ENCODE assay signal across 22 cellular contexts in genomic region chr7:143422033-143422432, GRCh38. TPM values are rescaled to one million over a fixed set of nuclear protein-coding genes. Genes with fewer than 3 reads are reported as not detected.
DNase-seq lines count a peak whose midpoint lies in the region; ATAC-seq, FAIRE-seq and TF ChIP-seq lines count a peak whose summit lies in the region.
"Had no signal": no experiment of that assay in that cellular context is flagged by ENCODE, and none has a peak within 500 bp of the region (broad histone marks: within the 10 kb centered on the region; RNA-seq: fewer than 3 reads in every experiment).

No MANE protein-coding gene starts in this region.

- H3K4me3 ChIP-seq in A549 (no peak overlapping the region), Panc1 (ENCODE audit: low read depth in 2 of 2, low read length in 2 of 2) (no peak overlapping the region), osteoblast (ENCODE audit: insufficient read depth, low read length) (no peak overlapping the region)
- H3K4me3 ChIP-seq: GM23338, K562 had no signal

- H3K79me2 ChIP-seq in osteoblast (ENCODE audit: insufficient read depth, low read length) = no peaks in the 10 kb centered on the region

- CTCF ChIA-PET in A549 (lab: Yijun Ruan, JAX) = interaction anchor here (0.5 to 1.4 kb wide), 7 partner anchors 12 to 835 kb away, joined by 3 to 4 read pairs (median 3); no protein-coding TSS in a partner anchor
- CTCF ChIA-PET in Panc1 (lab: Charles Lee) = no interaction called here

- H3K27me3 Mint-ChIP-seq in CD14-positive monocyte (ENCODE audit: low read depth in 3 of 3) = peaks cover 0 to 3% (median 0%) of the 10 kb centered on the region in 3 donors

- H3K27me3 ChIP-seq in Panc1 (ENCODE audit: control insufficient read depth, insufficient read depth, low read length) (no peaks in the 10 kb centered on the region), osteoblast (ENCODE audit: insufficient read depth, low read length) (no peaks in the 10 kb centered on the region)

- DNase-seq in A549 (ENCODE audit: low read depth in 1 of 2, low spot score in 1 of 2) (no peak), Panc1 (ENCODE audit: low read depth, low spot score) (no peak), osteoblast (ENCODE audit: insufficient read length, low spot score, missing footprints) (peak; percentile 56), DMS114 treated with DMSO at 0.1 percent for 48 hours (lab: John Stamatoyannopoulos, UW; ENCODE audit: unreplicated experiment) (no peak), CD14-positive monocyte (ENCODE audit: low spot score) (no peak)
- DNase-seq: 8988T; Calu3; CD8-positive, alpha-beta T cell; DMS 273 treated with DMSO at 0.1 percent for 48 hours; HCEC 1CT; HFFc6; IMR-90 had no signal

- H4K20me1 ChIP-seq in osteoblast (ENCODE audit: insufficient read depth, low read length) = no peaks in the 10 kb centered on the region

- in situ Hi-C loops in Panc1 (cut with HindIII; ENCODE audit: low pct_unique_long_range_greater_than_20kb, low sequenced_read_pairs) = no loop called here

- H3K4me2 ChIP-seq in A549 = no peak overlapping the region
- H3K4me2 ChIP-seq in osteoblast (ENCODE audit: insufficient read depth, low read length) = no peak overlapping the region
- H3K4me2 ChIP-seq: GM23338 had no signal

- POLR2A ChIA-PET in A549 (lab: Yijun Ruan, JAX) = no interaction called here
- POLR2A ChIA-PET in Panc1 (lab: Charles Lee) = no interaction called here

- no peak for FAIRE-seq in A549 (lab: Jason Lieb, UNC)
- FAIRE-seq: G401.6, GM12891, H54, K562 had no signal

- no peak overlapping the region for H3K27ac ChIP-seq in A549
- no peak overlapping the region for H3K27ac ChIP-seq in Panc1 (ENCODE audit: low read length)
- H3K27ac ChIP-seq in VCaP = peak overlapping the region; percentile 84
- no peak overlapping the region for H3K27ac ChIP-seq in osteoblast (ENCODE audit: low read depth, low read length)
- H3K27ac ChIP-seq: HL-60 had no signal

- H3K9me3 Mint-ChIP-seq in CD14-positive monocyte = peaks cover 8 to 21% (median 14%) of the 10 kb centered on the region in 7 donors
- H3K9me3 Mint-ChIP-seq: CD8-positive, alpha-beta T cell; HFFc6 had no signal

- TF ChIP-seq POLR2A in A549 (IDR thresholded peaks at IDR 0.05; ENCODE audit: low read length) = no peak

- H3K36me3 ChIP-seq in Panc1 (ENCODE audit: control insufficient read depth, insufficient read depth, low read length) (no peaks in the 10 kb centered on the region), osteoblast (ENCODE audit: insufficient read depth, low read length) (no peaks in the 10 kb centered on the region)

- no peak overlapping the region for H2AFZ ChIP-seq in osteoblast (ENCODE audit: low read length)
- H2AFZ ChIP-seq: GM23338 had no signal

- no peak for TF ChIP-seq EP300 in A549 (IDR thresholded peaks at IDR 0.05)

- H3K36me3 Mint-ChIP-seq in CD14-positive monocyte = peaks cover 53% of the 10 kb centered on the region in 2 donors

- no peak overlapping the region for H3K4me3 Mint-ChIP-seq in CD14-positive monocyte
- H3K4me3 Mint-ChIP-seq: CD8-positive, alpha-beta T cell; GM23338; HFFc6 had no signal

- H3K9me3 ChIP-seq in A549 (0 out of 3 replicates have a peak, but pooled peaks cover 3% of the 10 kb centered on the region), Panc1 (ENCODE audit: control insufficient read depth, insufficient read depth, low read depth, low read length) (no peaks in the 10 kb centered on the region), osteoblast (ENCODE audit: low read depth, low read length) (no peaks in the 10 kb centered on the region)

- peaks cover 17% of the 10 kb centered on the region for H3K4me1 Mint-ChIP-seq in CD14-positive monocyte

- no peaks in the 10 kb centered on the region; the same call in 2 of the 3 replicates for H3K4me1 ChIP-seq in A549
- H3K4me1 ChIP-seq in Panc1 (ENCODE audit: control insufficient read depth, insufficient read depth, low read length) = no peaks in the 10 kb centered on the region
- no peaks in the 10 kb centered on the region for H3K4me1 ChIP-seq in osteoblast (ENCODE audit: insufficient read depth, low read length)

- H3K27ac Mint-ChIP-seq in CD14-positive monocyte = no peak overlapping the region
- H3K27ac Mint-ChIP-seq: CD8-positive, alpha-beta T cell; GM23338; HFFc6 had no signal

- WGBS in A549 (ENCODE audit: missing lambda C conversion rate) = 47% methylated on average over 3 of the region's 3 CpGs

- intact Hi-C loops in Panc1 (cut with micrococcal nuclease; ENCODE audit: unreplicated experiment) (no loop called here), CD14-positive monocyte (cut with micrococcal nuclease) (no loop called here)

- BruUV-seq in Panc1 (replicated peaks; lab: Mats Ljungman, UMichigan) = no TSS peak

- TF ChIP-seq CTCF in A549 (IDR thresholded peaks at IDR 0.05) = no peak
- no peak for TF ChIP-seq CTCF in Panc1 (IDR thresholded peaks at IDR 0.05)
- TF ChIP-seq CTCF in VCaP (conservative IDR thresholded peaks at IDR 0.05) = no peak
- TF ChIP-seq CTCF in osteoblast (IDR thresholded peaks at IDR 0.05; ENCODE audit: extremely low read depth, low read depth, low read length) = no peak
- no peak for TF ChIP-seq CTCF in CD14-positive monocyte (IDR thresholded peaks at IDR 0.05)

- no peak for TF ChIP-seq RAD21 in A549 (conservative IDR thresholded peaks at IDR 0.05 in 1 of 2, IDR thresholded peaks at IDR 0.05 in 1 of 2)

- ATAC-seq in A549 (peak; percentile 31 to 48; a peak in 2 of 6 replicates), Panc1 (peak; percentile 56; the same call in 1 of the 2 replicates), GM19035 (IDR thresholded peaks at IDR 0.05; ENCODE audit: unreplicated experiment) (no peak)
- ATAC-seq: CD8-positive, alpha-beta T cell; GM23338; K562 had no signal

TF ChIP-seq in A549, 52 proteins besides CTCF, POLR2A, EP300 and RAD21 (continues in another document):
- TF ChIP-seq BHLHE40 (IDR thresholded peaks at IDR 0.05; ENCODE audit: low read depth, low read length) (no peak), CBX8 (IDR thresholded peaks at IDR 0.05) (no peak), EHMT2 (IDR thresholded peaks at IDR 0.05; ENCODE audit: low read depth) (no peak), TP53 (CRISPR knock-in tag; IDR thresholded peaks at IDR 0.05) (no peak), JUN (IDR thresholded peaks at IDR 0.05) (no peak), TFCP2L1 (CRISPR knock-in tag; IDR thresholded peaks at IDR 0.05) (no peak), NR3C1 (IDR thresholded peaks at IDR 0.05) (no peak), KDM1A (IDR thresholded peaks at IDR 0.05; ENCODE audit: low read depth) (no peak), ZFP36 (IDR thresholded peaks at IDR 0.05; ENCODE audit: borderline replicate concordance, partially characterized antibody) (no peak), FOSB (CRISPR knock-in tag; IDR thresholded peaks at IDR 0.05) (no peak), SMC3 (IDR thresholded peaks at IDR 0.05) (no peak), CBX2 (IDR thresholded peaks at IDR 0.05; ENCODE audit: borderline replicate concordance, low read depth) (no peak), RCOR1 (IDR thresholded peaks at IDR 0.05; ENCODE audit: low read depth, low read length) (no peak)

RNA-seq across cellular contexts. Expression of gene EPHA1, which starts 13.4 kb away (rescaled TPM):
- polyA plus RNA-seq in A549 (2011; rRNA removed) = not detected in 2 replicates
- not detected in 2 replicates for polyA plus RNA-seq in A549 (2012; cell fraction: cytosol; rRNA removed)
- polyA plus RNA-seq in A549 (2012; cell fraction: nucleus; rRNA removed) = not detected in 2 replicates
- polyA plus RNA-seq in A549 (2017; fragmentation: RNase III; extraction: RNeasy Plus Mini Kit Qiagen cat#74134 plus additional on column Dnase treatment) = not detected in 3 replicates
- polyA minus RNA-seq in A549 (2011; rRNA and poly(A)+ RNA removed) = not detected in 2 replicates
- total RNA-seq in Panc1 (2021; ENCODE audit: unreplicated experiment) = 0.39 TPM
- polyA plus RNA-seq in Panc1 (2012; ENCODE audit: insufficient read length) = 1.4 TPM
- not detected in 2 replicates for total RNA-seq in osteoblast
- polyA plus RNA-seq in CD14-positive monocyte = under 1 TPM in 1 of 2 donors, not detected in 1; 0.50 TPM
- total RNA-seq: HFFc6, IMR-90 had no signal

RNA-seq across cellular contexts. Expression of gene TAS2R60, which starts 21.2 kb away (rescaled TPM):
- polyA plus RNA-seq in A549 (2011; rRNA removed) (not detected in 2 replicates), A549 (2017; fragmentation: RNase III; extraction: RNeasy Plus Mini Kit Qiagen cat#74134 plus additional on column Dnase treatment) (not detected in 3 replicates), CD14-positive monocyte (not detected)
- polyA plus RNA-seq in A549 (2012; cell fraction: cytosol; rRNA removed) = not detected in 2 replicates
- not detected in 2 replicates for polyA plus RNA-seq in A549 (2012; cell fraction: nucleus; rRNA removed)
- not detected in 2 replicates for polyA minus RNA-seq in A549 (2011; rRNA and poly(A)+ RNA removed)
- total RNA-seq in Panc1 (2021; ENCODE audit: unreplicated experiment) (not detected), osteoblast (not detected in 2 replicates)
- polyA plus RNA-seq in Panc1 (2012; ENCODE audit: insufficient read length) = not detected
- total RNA-seq: Calu3; CD8-positive, alpha-beta T cell; HFFc6; HT1080; IMR-90; K562 had no signal
- polyA plus RNA-seq: BJ, IMR-90 had no signal

RNA-seq across cellular contexts. Expression of gene ZYX, which starts 40.9 kb away (rescaled TPM):
- polyA plus RNA-seq in A549 (2011; rRNA removed) = 13.3 and 24.5 TPM in 2 replicates
- 89.4 and 115 TPM in 2 replicates for polyA plus RNA-seq in A549 (2012; cell fraction: cytosol; rRNA removed)
- polyA plus RNA-seq in A549 (2012; cell fraction: nucleus; rRNA removed) = 182 and 185 TPM in 2 replicates
- 109 to 124 TPM (median 119 TPM) in 3 replicates for polyA plus RNA-seq in A549 (2017; fragmentation: RNase III; extraction: RNeasy Plus Mini Kit Qiagen cat#74134 plus additional on column Dnase treatment)
- polyA minus RNA-seq in A549 (2011; rRNA and poly(A)+ RNA removed) = 37.2 and 58.9 TPM in 2 replicates
- 169 TPM for total RNA-seq in Panc1 (2021; ENCODE audit: unreplicated experiment)
- 257 TPM for polyA plus RNA-seq in Panc1 (2012; ENCODE audit: insufficient read length)
- 38.9 and 47.4 TPM in 2 replicates for total RNA-seq in osteoblast
- polyA plus RNA-seq in CD14-positive monocyte = 100 to 1,000 TPM; 198 to 331 TPM

RNA-seq across cellular contexts. Expression of gene TAS2R41, which starts 55.6 kb away (rescaled TPM):
- polyA plus RNA-seq in A549 (2011; rRNA removed) (not detected in 2 replicates), A549 (2017; fragmentation: RNase III; extraction: RNeasy Plus Mini Kit Qiagen cat#74134 plus additional on column Dnase treatment) (not detected in 3 replicates), CD14-positive monocyte (not detected)
- not detected in 2 replicates for polyA plus RNA-seq in A549 (2012; cell fraction: cytosol; rRNA removed)
- polyA plus RNA-seq in A549 (2012; cell fraction: nucleus; rRNA removed) = not detected in 2 replicates
- not detected in 2 replicates for polyA minus RNA-seq in A549 (2011; rRNA and poly(A)+ RNA removed)
- total RNA-seq in Panc1 (2021; ENCODE audit: unreplicated experiment) (not detected), osteoblast (not detected in 2 replicates)
- polyA plus RNA-seq in Panc1 (2012; ENCODE audit: insufficient read length) = not detected
- total RNA-seq: Calu3; CD8-positive, alpha-beta T cell; HFFc6; HT1080; IMR-90; K562 had no signal
- polyA plus RNA-seq: BJ, GM23338, IMR-90, K562 had no signal

RNA-seq across cellular contexts. Expression of gene FAM131B, which starts 59.5 kb away (rescaled TPM):
- polyA plus RNA-seq in A549 (2011; rRNA removed) = 0.52 and 0.78 TPM in 2 replicates
- 0.15 and 0.18 TPM in 2 replicates for polyA plus RNA-seq in A549 (2012; cell fraction: cytosol; rRNA removed)
- 0.19 and 0.50 TPM in 2 replicates for polyA plus RNA-seq in A549 (2012; cell fraction: nucleus; rRNA removed)
- 0.16 to 0.32 TPM (median 0.19 TPM) in 3 replicates for polyA plus RNA-seq in A549 (2017; fragmentation: RNase III; extraction: RNeasy Plus Mini Kit Qiagen cat#74134 plus additional on column Dnase treatment)
- 0.83 and 1.3 TPM in 2 replicates for polyA minus RNA-seq in A549 (2011; rRNA and poly(A)+ RNA removed)
- total RNA-seq in Panc1 (2021; ENCODE audit: unreplicated experiment) = 1.5 TPM
- 1.9 TPM for polyA plus RNA-seq in Panc1 (2012; ENCODE audit: insufficient read length)
- total RNA-seq in osteoblast = 1.2 and 1.4 TPM in 2 replicates
- under 1 TPM in 1 of 2 donors, not detected in 1; 0.72 TPM for polyA plus RNA-seq in CD14-positive monocyte
